In genomic region chrX:43958529-43958928, GRCh38 we compare ENCODE assay signal across 8 cellular contexts. TPM values are rescaled to one million over a fixed set of nuclear protein-coding genes. Genes with fewer than 3 reads are reported as not detected.
DNase-seq lines count a peak whose midpoint lies in the region; ATAC-seq, FAIRE-seq and TF ChIP-seq lines count a peak whose summit lies in the region.

No MANE protein-coding gene starts in this region.

- no peaks in the 10 kb centered on the region for H3K4me1 ChIP-seq in Karpas-422 (ENCODE audit: low read length)
- H3K4me1 ChIP-seq in OCI-LY3 (ENCODE audit: low read length) = peaks cover 3% of the 10 kb centered on the region; the same call in 1 of the 2 replicates
- H3K4me1 ChIP-seq in kidney (ENCODE audit: control insufficient read depth in 1 of 2, insufficient read depth in 1 of 2, low read depth in 1 of 2, low read length in 2 of 2) = peaks cover 2 to 3% of the 10 kb centered on the region in 2 donors

- FAIRE-seq in bronchial epithelial cell (lab: Jason Lieb, UNC) = peak; percentile 96
- peak; percentile 98 for FAIRE-seq in kidney (lab: Jason Lieb, UNC)

- no peak overlapping the region for H2AFZ ChIP-seq in Karpas-422 (ENCODE audit: low read length)
- 0 out of 2 replicates have a peak overlapping the region, but pooled peaks have one; percentile 46 for H2AFZ ChIP-seq in OCI-LY3 (ENCODE audit: low read depth, low read length)

- no peaks in the 10 kb centered on the region for H3K27me3 ChIP-seq in Karpas-422 (ENCODE audit: low read length)
- no peaks in the 10 kb centered on the region for H3K27me3 ChIP-seq in OCI-LY3 (ENCODE audit: low read depth, low read length)
- no peaks in the 10 kb centered on the region for H3K27me3 ChIP-seq in bronchial epithelial cell (ENCODE audit: control insufficient read depth, insufficient read depth, low read length)

- H3K36me3 ChIP-seq in Karpas-422 (ENCODE audit: insufficient read depth, low read length) (no peaks in the 10 kb centered on the region), OCI-LY3 (replicated peaks; ENCODE audit: low read depth, low read length) (no peaks in the 10 kb centered on the region), bronchial epithelial cell (ENCODE audit: control insufficient read depth, insufficient read depth, low read length) (no peaks in the 10 kb centered on the region), kidney (ENCODE audit: control insufficient read depth in 1 of 2, insufficient read depth in 2 of 2, low read length in 2 of 2) (no peaks in the 10 kb centered on the region)

- H3K79me2 ChIP-seq in Karpas-422 (ENCODE audit: low read length) (no peaks in the 10 kb centered on the region), OCI-LY3 (ENCODE audit: low read length) (no peaks in the 10 kb centered on the region)

- peak; percentile 78 for ATAC-seq in GM19035 (IDR thresholded peaks at IDR 0.05; ENCODE audit: unreplicated experiment)

- no peak overlapping the region for H3K4me2 ChIP-seq in Karpas-422 (ENCODE audit: low read depth, low read length, poor library complexity, severe bottlenecking)
- H3K4me2 ChIP-seq in OCI-LY3 (ENCODE audit: low read length) = peak overlapping the region; percentile 51

- H3K9me2 ChIP-seq in Karpas-422 (replicated peaks; ENCODE audit: insufficient read depth, low read length) = no peaks in the 10 kb centered on the region

- DNase-seq in COLO829 (ENCODE audit: low spot score) = peak; percentile 61
- peak; percentile 85 for DNase-seq in Karpas-422
- DNase-seq in bronchial epithelial cell (ENCODE audit: low read depth) = peak; percentile 77
- DNase-seq in kidney = no peak
- DNase-seq in superior temporal gyrus (ENCODE audit: extremely low spot score) = peak; percentile 87
- DNase-seq in activated CD4-positive, CD25-positive, alpha-beta regulatory T cell treated with anti-CD3 and anti-CD28 coated beads, Interleukin-2, amount 50 U/mL, for 72 hours = no peak

- intact Hi-C loops in kidney (cut with DNase I) = no loop called here

- H3K9ac ChIP-seq in Karpas-422 (ENCODE audit: low read length) = no peak overlapping the region
- H3K9ac ChIP-seq in OCI-LY3 (ENCODE audit: low read length) = no peak overlapping the region
- no peak overlapping the region for H3K9ac ChIP-seq in kidney (ENCODE audit: low read length in 2 of 2)

- H4K20me1 ChIP-seq in Karpas-422 (ENCODE audit: insufficient read depth, low read depth, low read length) (no peaks in the 10 kb centered on the region), OCI-LY3 (ENCODE audit: insufficient read depth, low read length) (no peaks in the 10 kb centered on the region)

- H3K4me3 ChIP-seq in Karpas-422 (ENCODE audit: low read length) (no peak overlapping the region), OCI-LY3 (ENCODE audit: low read length) (0 out of 2 replicates have a peak overlapping the region, but pooled peaks have one; percentile 29), bronchial epithelial cell (ENCODE audit: low read depth, low read length) (no peak overlapping the region), kidney (ENCODE audit: low read length in 2 of 2) (no peak overlapping the region)

- peaks cover 6% of the 10 kb centered on the region for H3K9me3 ChIP-seq in Karpas-422 (ENCODE audit: low read length)
- H3K9me3 ChIP-seq in OCI-LY3 (ENCODE audit: insufficient read depth, low read length) = no peaks in the 10 kb centered on the region
- H3K9me3 ChIP-seq in kidney (ENCODE audit: control insufficient read depth in 1 of 2, low read length in 2 of 2) = no peaks in the 10 kb centered on the region

- no peak overlapping the region for H3K27ac ChIP-seq in Karpas-422 (ENCODE audit: low read length)
- no peak overlapping the region for H3K27ac ChIP-seq in OCI-LY3 (ENCODE audit: low read length)
- no peak overlapping the region for H3K27ac ChIP-seq in kidney (ENCODE audit: low read depth in 2 of 2, low read length in 2 of 2)

- peak; percentile 66 for TF ChIP-seq CTCF in OCI-LY3 (IDR thresholded peaks at IDR 0.05; ENCODE audit: low read depth, low read length)
- peak; percentile 64 for TF ChIP-seq CTCF in bronchial epithelial cell (IDR thresholded peaks at IDR 0.05; ENCODE audit: insufficient read depth, low read length, severe bottlenecking)
- peak; percentile 67 for TF ChIP-seq CTCF in kidney (IDR thresholded peaks at IDR 0.05; ENCODE audit: borderline replicate concordance, extremely low read depth, insufficient read depth)

RNA-seq across cellular contexts. Expression of gene NDP, which starts 14.7 kb away (rescaled TPM):
- not detected in 2 replicates for total RNA-seq in Karpas-422 (2014; rRNA removed; shearing (Covaris generic); ENCODE audit: low replicate concordance)
- total RNA-seq in bronchial epithelial cell = not detected in 2 replicates
- not detected for total RNA-seq in kidney
- not detected for polyA plus RNA-seq in kidney (ENCODE audit: insufficient read depth, low read depth, low replicate concordance)

Comparison
In these comparisons a context has a peak if more than half of its experiments do, and no peak if none do; other contexts are left out.
1. DNase-seq: peak in COLO829 (single experiment), Karpas-422 (single experiment), bronchial epithelial cell (single experiment) and superior temporal gyrus (single experiment); none in kidney (single experiment) and activated CD4-positive, CD25-positive, alpha-beta regulatory T cell treated with anti-CD3 and anti-CD28 coated beads, Interleukin-2, amount 50 U/mL, for 72 hours (single experiment).
2. Peak in every context shown above with its lines, with median percentiles within 50 percentile points of each other: CTCF ChIP-seq.